1 cellular context compared by ENCODE assay signal in the genomic region with DNA sequence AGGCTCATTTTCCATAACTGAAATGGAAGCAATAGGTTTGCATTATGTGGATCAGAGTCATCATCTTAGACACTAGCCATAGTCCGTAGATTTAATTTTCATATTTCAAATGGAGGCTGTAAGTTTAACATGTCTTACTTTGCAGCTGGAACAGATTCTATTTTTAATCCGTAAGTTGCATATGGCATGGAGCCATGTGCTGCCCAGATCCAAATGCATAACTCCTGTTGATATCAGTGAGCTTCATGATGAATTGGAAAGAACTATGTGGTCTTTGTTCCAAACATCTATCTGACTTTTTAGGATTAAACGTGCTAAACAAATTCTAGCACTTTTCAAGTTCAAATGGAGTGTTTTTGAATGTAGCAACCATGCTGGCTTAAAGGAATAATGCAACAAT.
TF ChIP-seq lines count a peak whose summit lies in the region.

No MANE protein-coding gene starts in this region.

TF ChIP-seq in K562, 482 proteins besides CTCF, POLR2A, EP300 and RAD21:
- TF ChIP-seq, protein P1, sequence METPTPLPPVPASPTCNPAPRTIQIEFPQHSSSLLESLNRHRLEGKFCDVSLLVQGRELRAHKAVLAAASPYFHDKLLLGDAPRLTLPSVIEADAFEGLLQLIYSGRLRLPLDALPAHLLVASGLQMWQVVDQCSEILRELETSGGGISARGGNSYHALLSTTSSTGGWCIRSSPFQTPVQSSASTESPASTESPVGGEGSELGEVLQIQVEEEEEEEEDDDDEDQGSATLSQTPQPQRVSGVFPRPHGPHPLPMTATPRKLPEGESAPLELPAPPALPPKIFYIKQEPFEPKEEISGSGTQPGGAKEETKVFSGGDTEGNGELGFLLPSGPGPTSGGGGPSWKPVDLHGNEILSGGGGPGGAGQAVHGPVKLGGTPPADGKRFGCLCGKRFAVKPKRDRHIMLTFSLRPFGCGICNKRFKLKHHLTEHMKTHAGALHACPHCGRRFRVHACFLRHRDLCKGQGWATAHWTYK (CRISPR knock-in tag; IDR thresholded peaks at IDR 0.05): no peak
- TF ChIP-seq DPF2 (IDR thresholded peaks at IDR 0.05): no peak
- no peak for TF ChIP-seq RBBP5 (IDR thresholded peaks at IDR 0.05; ENCODE audit: borderline replicate concordance, insufficient read depth, low read length, poor library complexity, severe bottlenecking)
